In the genomic region with DNA sequence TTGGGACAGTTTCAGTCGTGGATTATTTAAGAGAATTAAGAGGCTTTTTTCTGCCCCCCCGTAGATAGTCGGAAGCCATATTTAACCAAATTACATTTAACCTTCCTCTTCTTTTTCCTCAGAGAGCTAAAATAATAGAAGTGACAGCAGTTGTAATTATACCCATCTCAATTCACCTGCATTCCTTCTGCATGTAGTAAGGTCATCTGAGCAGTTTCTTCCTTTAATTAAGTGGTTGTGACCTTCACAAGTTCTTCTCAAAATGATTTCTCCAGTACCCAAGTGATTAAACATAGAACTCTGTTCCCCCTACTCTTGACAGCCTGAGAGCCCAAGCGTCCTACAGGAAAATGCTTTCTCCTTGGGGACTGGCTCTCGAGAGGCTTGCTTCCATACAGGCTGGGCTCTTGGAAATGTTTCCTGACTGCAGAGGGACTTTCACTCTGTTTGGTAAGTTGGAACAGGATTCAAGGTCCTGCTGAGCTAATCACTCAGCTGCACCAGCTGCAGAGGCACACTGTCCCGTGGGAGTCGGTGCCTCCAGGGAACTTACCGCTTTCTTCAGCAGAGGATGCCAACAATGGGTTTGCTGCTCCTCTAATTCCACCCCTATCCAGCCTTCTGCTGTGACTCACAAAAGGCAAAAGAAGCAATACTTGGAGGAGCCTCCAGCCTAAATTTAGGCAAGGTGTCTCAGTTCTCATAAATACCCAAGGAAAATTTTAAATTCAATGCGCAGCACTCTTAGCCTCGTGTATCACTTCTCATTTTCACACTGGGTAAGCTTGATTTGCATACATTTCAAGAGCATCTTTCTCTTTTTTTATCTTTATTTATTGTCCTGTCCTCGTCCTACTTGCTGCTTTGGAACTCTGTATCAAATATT, we compare ENCODE assay signal across 9 cellular contexts.
A peak's percentile ranks its signal among the peaks of the same experiment; 100 is the strongest.
DNase-seq lines count a peak whose midpoint lies in the region; ATAC-seq lines count a peak whose summit lies in the region.
"Had no signal": no experiment of that assay in that cellular context is flagged by ENCODE, and none has a peak within 500 bp of the region (broad histone marks: within the 10 kb centered on the region; RNA-seq: fewer than 3 reads in every experiment).

No MANE protein-coding gene starts in this region.

- peak overlapping the region; percentile 75 for H3K27ac Mint-ChIP-seq in memory B cell
- H3K27ac Mint-ChIP-seq: activated CD4-positive, alpha-beta T cell treated with anti-CD3 and anti-CD28 coated beads for 36 hours had no signal

- peak overlapping the region; percentile 67 for H3K4me3 Mint-ChIP-seq in memory B cell
- H3K4me3 Mint-ChIP-seq: activated CD4-positive, alpha-beta T cell treated with anti-CD3 and anti-CD28 coated beads for 36 hours had no signal

- ATAC-seq in GM18519 (IDR thresholded peaks at IDR 0.05; ENCODE audit: low FRiP score, unreplicated experiment) (peak; percentile 71), GM21529 (IDR thresholded peaks at IDR 0.05; ENCODE audit: unreplicated experiment) (peak; percentile 90), HG03378 (IDR thresholded peaks at IDR 0.05; ENCODE audit: unreplicated experiment) (peak; percentile 85), memory B cell (ENCODE audit: low read depth) (peak; percentile 86)
- ATAC-seq: activated CD4-positive, alpha-beta T cell treated with anti-CD3 and anti-CD28 coated beads for 36 hours had no signal

- peaks cover 2% of the 10 kb centered on the region for H3K36me3 Mint-ChIP-seq in memory B cell

- no peaks in the 10 kb centered on the region for H3K27me3 Mint-ChIP-seq in memory B cell
- H3K27me3 Mint-ChIP-seq: activated CD4-positive, alpha-beta T cell treated with anti-CD3 and anti-CD28 coated beads for 36 hours had no signal

- H3K4me1 Mint-ChIP-seq in memory B cell: peaks cover 33% of the 10 kb centered on the region
- H3K4me1 Mint-ChIP-seq: activated CD4-positive, alpha-beta T cell treated with anti-CD3 and anti-CD28 coated beads for 36 hours had no signal

- intact Hi-C loops in cardiac septum (cut with DNase I): no loop called here

- DNase-seq in memory B cell (ENCODE audit: low spot score in 2 of 2) (peak; percentile 20 to 28), cardiac septum (ENCODE audit: low spot score) (no peak), GOT3 (lab: John Stamatoyannopoulos, UW) (no peak), DMS114 treated with DMSO at 0.1 percent for 48 hours (lab: John Stamatoyannopoulos, UW; ENCODE audit: unreplicated experiment) (no peak)
- DNase-seq in activated naive CD4-positive, alpha-beta T cell treated with anti-CD3 and anti-CD28 coated beads, Interleukin-2, amount 50 U/mL, for 16 hours: no peak
- DNase-seq: activated CD4-positive, alpha-beta T cell treated with anti-CD3 and anti-CD28 coated beads for 36 hours had no signal

- H3K9me3 Mint-ChIP-seq in memory B cell: peaks cover 5% of the 10 kb centered on the region

Comparison
In these comparisons a context has a peak if more than half of its experiments do, and no peak if none do; other contexts are left out.
1. DNase-seq: peak in memory B cell (2 of 2); none in cardiac septum (single experiment), activated naive CD4-positive, alpha-beta T cell treated with anti-CD3 and anti-CD28 coated beads, Interleukin-2, amount 50 U/mL, for 16 hours (single experiment), GOT3 (single experiment) and DMS114 treated with DMSO at 0.1 percent for 48 hours (single experiment).
2. Peak in every context shown above with its lines, with median percentiles within 50 percentile points of each other: ATAC-seq.